In the genomic region with DNA sequence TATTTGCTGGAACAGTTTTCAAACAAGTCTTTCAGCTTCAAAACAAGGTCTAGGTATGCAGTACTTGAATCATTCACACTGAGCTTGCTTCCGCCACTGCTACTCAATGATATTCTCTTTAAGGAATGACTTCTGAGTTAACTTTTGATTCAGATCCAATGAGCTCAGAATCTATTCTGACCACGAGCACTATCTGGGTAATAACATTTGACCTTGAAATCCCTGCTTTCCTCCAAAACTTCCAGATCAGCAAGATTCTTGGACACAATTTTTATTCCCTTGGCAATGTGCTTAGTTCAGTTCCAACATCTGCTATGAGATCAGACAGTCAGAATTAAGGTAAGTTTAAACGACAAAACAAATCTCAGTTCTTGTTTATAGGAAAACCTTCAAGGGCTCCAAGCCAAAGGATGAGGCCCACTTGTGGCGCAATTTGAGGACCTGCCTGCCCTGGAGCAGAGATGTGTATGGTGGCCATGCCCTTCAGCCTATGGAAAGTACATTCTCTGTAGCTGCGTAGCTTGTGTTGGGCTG, we compare ENCODE assay signal across 8 cellular contexts.
DNase-seq lines count a peak whose midpoint lies in the region; ATAC-seq and TF ChIP-seq lines count a peak whose summit lies in the region.

No MANE protein-coding gene starts in this region.

- H3K36me3 ChIP-seq in cardiac muscle cell = peaks cover 5% of the 10 kb centered on the region
- H3K36me3 ChIP-seq in spleen = peaks cover 0 to 12% (median 0%) of the 10 kb centered on the region in 6 donors

- intact Hi-C loops in activated T-helper 1 cell treated with anti-CD3 and anti-CD28 coated beads, Interleukin-12 subunit alpha, Interleukin-12 subunit beta, Interleukin-2, Interleukin-4 antibody, amounts not matched to agents 30 ng/mL and 10 ng/mL and 1 ng/mL, durations not matched to agents 14 hours and 24 hours and 36 hours (cut with micrococcal nuclease) = loop anchor here (2.0 kb wide), 1 partner anchor 129 kb away; no protein-coding TSS in a partner anchor
- intact Hi-C loops in spleen (cut with DNase I; ENCODE audit: low total_unique reads) = no loop called here

- ATAC-seq in HG03457 (IDR thresholded peaks at IDR 0.05; ENCODE audit: unreplicated experiment) (no peak), GM19328 (IDR thresholded peaks at IDR 0.05; ENCODE audit: unreplicated experiment) (no peak), GM19463 (IDR thresholded peaks at IDR 0.05; ENCODE audit: unreplicated experiment) (no peak)

- TF ChIP-seq CTCF in cardiac muscle cell (IDR thresholded peaks at IDR 0.05; ENCODE audit: low read depth, low read length) (no peak), spleen (IDR thresholded peaks at IDR 0.05 in 8 of 11, conservative IDR thresholded peaks at IDR 0.05 in 3 of 11) (no peak)

- peaks cover 90% of the 10 kb centered on the region for H3K4me1 Mint-ChIP-seq in activated T-helper 1 cell treated with anti-CD3 and anti-CD28 coated beads, Interleukin-12 subunit alpha, Interleukin-12 subunit beta, Interleukin-2, Interleukin-4 antibody, amounts not matched to agents 30 ng/mL and 10 ng/mL and 1 ng/mL, durations not matched to agents 14 hours and 24 hours and 36 hours (ENCODE audit: low read depth)

- WGBS in spleen, 5 donors = 47 to 65% (median 57%) methylated on average over 5 of the region's 5 CpGs

- peak overlapping the region; percentile 84 for H3K4me3 Mint-ChIP-seq in activated T-helper 1 cell treated with anti-CD3 and anti-CD28 coated beads, Interleukin-12 subunit alpha, Interleukin-12 subunit beta, Interleukin-2, Interleukin-4 antibody, amounts not matched to agents 30 ng/mL and 10 ng/mL and 1 ng/mL, durations not matched to agents 14 hours and 24 hours and 36 hours

- H3K9me3 ChIP-seq in cardiac muscle cell (ENCODE audit: low read depth) (no peaks in the 10 kb centered on the region), spleen (no peaks in the 10 kb centered on the region)

- peaks cover 26% of the 10 kb centered on the region for H3K27me3 Mint-ChIP-seq in activated T-helper 1 cell treated with anti-CD3 and anti-CD28 coated beads, Interleukin-12 subunit alpha, Interleukin-12 subunit beta, Interleukin-2, Interleukin-4 antibody, amounts not matched to agents 30 ng/mL and 10 ng/mL and 1 ng/mL, durations not matched to agents 14 hours and 24 hours and 36 hours (ENCODE audit: insufficient read depth)

- TF ChIP-seq POLR2A in GM15510 (IDR thresholded peaks at IDR 0.05; ENCODE audit: borderline replicate concordance, extremely low read depth, insufficient read length) = peak; percentile 44
- TF ChIP-seq POLR2A in spleen (IDR thresholded peaks at IDR 0.05) = no peak

- H3K27me3 ChIP-seq in cardiac muscle cell (no peaks in the 10 kb centered on the region), spleen (replicated peaks in 1 of 7) (no peaks in the 10 kb centered on the region)

- no peak for DNase-seq in activated T-helper 1 cell treated with anti-CD3 and anti-CD28 coated beads, Interleukin-12 subunit alpha, Interleukin-12 subunit beta, Interleukin-2, Interleukin-4 antibody, amounts not matched to agents 30 ng/mL and 10 ng/mL and 1 ng/mL, durations not matched to agents 14 hours and 24 hours and 36 hours (ENCODE audit: low spot score)
- DNase-seq in cardiac muscle cell (ENCODE audit: low read depth in 1 of 2, low spot score in 1 of 2) (peak in 1 of 2 donors; percentile 81), spleen (no peak)
- no peak for DNase-seq in activated CD4-positive, alpha-beta T cell treated with anti-CD3 and anti-CD28 coated beads for 4 hours

- peaks cover 32% of the 10 kb centered on the region for H3K36me3 Mint-ChIP-seq in activated T-helper 1 cell treated with anti-CD3 and anti-CD28 coated beads, Interleukin-12 subunit alpha, Interleukin-12 subunit beta, Interleukin-2, Interleukin-4 antibody, amounts not matched to agents 30 ng/mL and 10 ng/mL and 1 ng/mL, durations not matched to agents 14 hours and 24 hours and 36 hours (ENCODE audit: low read depth)

- H3K27ac ChIP-seq in cardiac muscle cell = peak overlapping the region; percentile 100
- peak overlapping the region; percentile 49 to 89 (median 86) for H3K27ac ChIP-seq in spleen

- H3K27ac Mint-ChIP-seq in activated T-helper 1 cell treated with anti-CD3 and anti-CD28 coated beads, Interleukin-12 subunit alpha, Interleukin-12 subunit beta, Interleukin-2, Interleukin-4 antibody, amounts not matched to agents 30 ng/mL and 10 ng/mL and 1 ng/mL, durations not matched to agents 14 hours and 24 hours and 36 hours = peak overlapping the region; percentile 95

- no peak overlapping the region for H3K4me3 ChIP-seq in cardiac muscle cell
- H3K4me3 ChIP-seq in spleen = peak overlapping the region in 3 of 8 donors; percentile 25 to 60 (median 34)

- H3K4me1 ChIP-seq in cardiac muscle cell (ENCODE audit: low read depth) = peaks cover 89% of the 10 kb centered on the region
- peaks cover 77 to 100% (median 96%) of the 10 kb centered on the region in 6 donors for H3K4me1 ChIP-seq in spleen

- no peaks in the 10 kb centered on the region for H3K9me3 Mint-ChIP-seq in activated T-helper 1 cell treated with anti-CD3 and anti-CD28 coated beads, Interleukin-12 subunit alpha, Interleukin-12 subunit beta, Interleukin-2, Interleukin-4 antibody, amounts not matched to agents 30 ng/mL and 10 ng/mL and 1 ng/mL, durations not matched to agents 14 hours and 24 hours and 36 hours
